8 cellular contexts compared by ENCODE assay signal in the genomic region with DNA sequence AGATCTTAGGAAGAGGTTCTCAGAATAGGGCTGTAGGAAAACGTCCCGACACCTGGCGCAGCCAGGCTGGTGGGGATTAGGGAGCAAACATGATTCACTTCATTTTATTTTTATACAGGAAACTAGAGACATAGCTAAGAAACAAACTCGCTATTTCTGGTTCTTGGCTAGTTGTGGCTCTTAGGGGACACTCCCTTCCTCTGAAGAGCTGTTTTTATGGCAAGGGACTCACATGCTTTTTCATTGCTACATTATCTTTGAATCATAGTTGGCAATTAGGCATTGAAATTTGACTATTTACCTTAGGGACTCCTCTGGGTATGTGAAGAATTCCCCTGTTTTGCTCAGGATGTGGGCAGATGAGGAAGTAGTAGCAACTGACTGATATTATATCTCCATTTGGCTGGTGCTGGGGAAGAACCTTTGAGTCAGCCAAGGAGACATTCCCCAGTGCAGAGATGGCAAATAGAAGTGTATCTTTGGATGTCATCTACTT.
DNase-seq lines count a peak whose midpoint lies in the region; ATAC-seq, FAIRE-seq and TF ChIP-seq lines count a peak whose summit lies in the region.

No MANE protein-coding gene starts in this region.

- intact Hi-C loops in gastrocnemius medialis (cut with DNase I; ENCODE audit: low total_unique reads): loop anchor here (5.0 to 10.0 kb wide), 2 partner anchors 114 to 164 kb away; no protein-coding TSS in a partner anchor

- no peak overlapping the region for H3K27ac Mint-ChIP-seq in astrocyte (ENCODE audit: unreplicated experiment)

- no peak for TF ChIP-seq POLR2A in gastrocnemius medialis (IDR thresholded peaks at IDR 0.05)

- peaks cover 13% of the 10 kb centered on the region for H3K4me1 Mint-ChIP-seq in astrocyte (ENCODE audit: low read depth, unreplicated experiment)

- H3K4me2 ChIP-seq in astrocyte (ENCODE audit: low read length): peak overlapping the region; percentile 1

- H3K79me2 ChIP-seq in astrocyte (ENCODE audit: insufficient read depth, low read length): no peaks in the 10 kb centered on the region

- TF ChIP-seq CTCF in GM10248 (IDR thresholded peaks at IDR 0.05; ENCODE audit: control extremely low read depth, extremely low read depth, low read depth, missing control alignments): no peak
- no peak for TF ChIP-seq CTCF in astrocyte (IDR thresholded peaks at IDR 0.05; ENCODE audit: insufficient read depth, low read depth, low read length)
- no peak for TF ChIP-seq CTCF in gastrocnemius medialis (IDR thresholded peaks at IDR 0.05 in 4 of 5, conservative IDR thresholded peaks at IDR 0.05 in 1 of 5)
- no peak for TF ChIP-seq CTCF in BE2C (IDR thresholded peaks at IDR 0.05; ENCODE audit: low read depth, low read length)

- H3K4me1 ChIP-seq in astrocyte (ENCODE audit: insufficient read depth, low read length) (peaks cover 14% of the 10 kb centered on the region), gastrocnemius medialis (peaks cover 26 to 36% of the 10 kb centered on the region in 2 donors), BE2C (peaks cover 3% of the 10 kb centered on the region; the same call in 1 of the 2 replicates)

- in situ Hi-C loops in gastrocnemius medialis (cut with MboI; ENCODE audit: low sequenced_read_pairs in 4 of 4): loop anchor here (10.0 kb wide), 4 partner anchors 226 to 326 kb away; a partner anchor contains a TSS

- H3K36me3 Mint-ChIP-seq in astrocyte (ENCODE audit: low read depth, unreplicated experiment): no peaks in the 10 kb centered on the region

- ATAC-seq in GM21528 (IDR thresholded peaks at IDR 0.05; ENCODE audit: low FRiP score, unreplicated experiment) (peak; percentile 59), gastrocnemius medialis (peak; percentile 66)

- H3K4me3 Mint-ChIP-seq in astrocyte (ENCODE audit: unreplicated experiment): no peak overlapping the region

- peaks cover 4% of the 10 kb centered on the region for H3K9me3 Mint-ChIP-seq in astrocyte (ENCODE audit: unreplicated experiment)

- H2AFZ ChIP-seq in astrocyte (ENCODE audit: low read depth, low read length): no peak overlapping the region

- H3K4me3 ChIP-seq in astrocyte (ENCODE audit: insufficient read depth, low read depth, low read length) (no peak overlapping the region), gastrocnemius medialis (no peak overlapping the region), BE2C (ENCODE audit: low read depth, low read length) (no peak overlapping the region)

- peaks cover 6% of the 10 kb centered on the region for H3K9me3 ChIP-seq in astrocyte (ENCODE audit: insufficient read depth, low read depth, low read length)
- peaks cover 0 to 3% (median 0%) of the 10 kb centered on the region in 3 donors for H3K9me3 ChIP-seq in gastrocnemius medialis
- H3K9me3 ChIP-seq in BE2C: no peaks in the 10 kb centered on the region

- DNase-seq in GM10248 (ENCODE audit: extremely low spot score): peak; percentile 23
- peak; percentile 98 for DNase-seq in LHCN-M2 (ENCODE audit: low read depth)
- DNase-seq in astrocyte (ENCODE audit: low read depth): peak; percentile 68
- peak; percentile 23 to 49 for DNase-seq in gastrocnemius medialis
- no peak for DNase-seq in NCI-H1930 (lab: John Stamatoyannopoulos, UW)
- no peak for DNase-seq in BE2C
- DNase-seq in NCI-H128 (lab: John Stamatoyannopoulos, UW; ENCODE audit: unreplicated experiment): no peak

- no peak overlapping the region for H3K27ac ChIP-seq in astrocyte (ENCODE audit: low read depth, low read length)
- peak overlapping the region; percentile 53 to 67 (median 60) for H3K27ac ChIP-seq in gastrocnemius medialis

- no peaks in the 10 kb centered on the region for H3K36me3 ChIP-seq in astrocyte (ENCODE audit: insufficient read depth, low read length)
- no peaks in the 10 kb centered on the region for H3K36me3 ChIP-seq in gastrocnemius medialis
- no peaks in the 10 kb centered on the region for H3K36me3 ChIP-seq in BE2C

- POLR2A ChIA-PET in GM10248 (lab: Yijun Ruan, JAX): no interaction called here

- no peaks in the 10 kb centered on the region for H4K20me1 ChIP-seq in astrocyte (ENCODE audit: insufficient read depth, low read length)

- CTCF ChIA-PET in GM10248 (lab: Yijun Ruan, JAX): interaction anchor here (0.9 to 7.2 kb wide), 9 partner anchors 9 to 86 kb away, joined by 3 to 27 read pairs (median 4); no protein-coding TSS in a partner anchor

- no peak overlapping the region for H3K9ac ChIP-seq in astrocyte (ENCODE audit: low read length)

- H3K27me3 ChIP-seq in astrocyte (ENCODE audit: insufficient read depth, low read length): peaks cover 19% of the 10 kb centered on the region
- H3K27me3 ChIP-seq in gastrocnemius medialis: no peaks in the 10 kb centered on the region
- H3K27me3 ChIP-seq in BE2C: peaks cover 8% of the 10 kb centered on the region; the same call in 1 of the 2 replicates

- H3K27me3 Mint-ChIP-seq in astrocyte (ENCODE audit: low read depth, unreplicated experiment): peaks cover 1% of the 10 kb centered on the region

- FAIRE-seq in astrocyte (lab: Jason Lieb, UNC): peak; percentile 80

Comparison
In these comparisons a context has a peak if more than half of its experiments do, and no peak if none do; other contexts are left out.
1. DNase-seq: peak in GM10248 (single experiment), LHCN-M2 (single experiment), astrocyte (single experiment) and gastrocnemius medialis (2 of 2); none in NCI-H1930 (0 of 2), BE2C (single experiment) and NCI-H128 (single experiment).